In genomic region chr13:97434417-97435296, GRCh38 we compare ENCODE assay signal across 8 cellular contexts. TPM values are rescaled to one million over a fixed set of nuclear protein-coding genes. Genes with fewer than 3 reads are reported as not detected.
DNase-seq lines count a peak whose midpoint lies in the region; ATAC-seq and TF ChIP-seq lines count a peak whose summit lies in the region.

No MANE protein-coding gene starts in this region.

- H3K27ac ChIP-seq in BLaER1: peak overlapping the region; percentile 77

- ATAC-seq in GM19467 (IDR thresholded peaks at IDR 0.05; ENCODE audit: unreplicated experiment): peak; percentile 1

- peaks cover 11% of the 10 kb centered on the region; the same call in 1 of the 2 replicates for H3K36me3 ChIP-seq in BLaER1

- peaks cover 15% of the 10 kb centered on the region for H4K20me1 ChIP-seq in BLaER1

- peak; percentile 20 for DNase-seq in LHCN-M2 (ENCODE audit: low read depth)
- peak; percentile 22 to 50 for DNase-seq in activated CD4-positive, alpha-beta T cell treated with anti-CD3 and anti-CD28 coated beads, Interleukin-2, amount 50 U/mL, for 48 hours
- peak; percentile 27 for DNase-seq in effector CD4-positive, alpha-beta T cell
- peak; percentile 30 for DNase-seq in midbrain (lab: John Stamatoyannopoulos, UW)
- peak; percentile 12 to 18 for DNase-seq in stimulated activated CD8-positive, alpha-beta memory T cell treated with anti-CD3 and anti-CD28 coated beads, Interleukin-2, amount 100 ng/mL, for 48 hours (ENCODE audit: low read depth in 2 of 2)
- no peak for DNase-seq in GM13976 (ENCODE audit: low spot score)

- peak overlapping the region; percentile 78 for H3K4me3 ChIP-seq in BLaER1

- in situ Hi-C loops in GM13976 (cut with MboI; ENCODE audit: low sequenced_read_pairs, unreplicated experiment): loop anchor here (25.0 kb wide), 1 partner anchor 553 kb away; no protein-coding TSS in a partner anchor

- H3K4me1 ChIP-seq in BLaER1: peaks cover 33% of the 10 kb centered on the region

- no peak for TF ChIP-seq CTCF in GM13976 (IDR thresholded peaks at IDR 0.05; ENCODE audit: borderline replicate concordance, control extremely low read depth, extremely low read depth, insufficient read depth, missing control alignments)

- no peaks in the 10 kb centered on the region for H3K27me3 ChIP-seq in BLaER1

- H3K9me3 ChIP-seq in BLaER1: no peaks in the 10 kb centered on the region; the same call in 1 of the 2 replicates

- peak overlapping the region; percentile 85 for H3K9ac ChIP-seq in BLaER1

- H3K4me2 ChIP-seq in BLaER1: peak overlapping the region; percentile 92

RNA-seq across cellular contexts. Expression of gene RAP2A, which starts 0.7 kb away (rescaled TPM):
- 25.3 and 27.7 TPM in 2 replicates for total RNA-seq in LHCN-M2 (2014; rRNA removed)
- 8.9 TPM for polyA plus RNA-seq in LHCN-M2 (2012)
